Comparison of ENCODE assay signal across 6 cellular contexts in genomic region chr9:75289332-75289731, GRCh38.
"Had no signal": no experiment of that assay in that cellular context is flagged by ENCODE, and none has a peak within 500 bp of the region (broad histone marks: within the 10 kb centered on the region; RNA-seq: fewer than 3 reads in every experiment).

No MANE protein-coding gene starts in this region.

- H3K27ac ChIP-seq: HL-60, KMS-11 had no signal

- H3K9ac ChIP-seq: KMS-11 had no signal

- FAIRE-seq: HTR-8/SVneo had no signal

- DNase-seq: Karpas-422, KBM-7, KG1 had no signal

- H3K4me2 ChIP-seq: KMS-11 had no signal
